ENCODE assay signal across 1 cellular context in genomic region chr9:87572719-87573118, GRCh38.
TF ChIP-seq lines count a peak whose summit lies in the region.

No MANE protein-coding gene starts in this region.

TF ChIP-seq in HepG2, 621 proteins besides CTCF, POLR2A, EP300 and RAD21 (continued from another document):
- no peak for TF ChIP-seq ZBTB33 (CRISPR knock-in tag; IDR thresholded peaks at IDR 0.05)
- TF ChIP-seq AKNA (CRISPR knock-in tag; IDR thresholded peaks at IDR 0.05; ENCODE audit: borderline replicate concordance): no peak
- no peak for TF ChIP-seq NFKB2 (CRISPR knock-in tag; IDR thresholded peaks at IDR 0.05; ENCODE audit: borderline replicate concordance)
- no peak for TF ChIP-seq GATA4 (IDR thresholded peaks at IDR 0.05; ENCODE audit: borderline replicate concordance, low read depth)
- TF ChIP-seq ZBTB7B (CRISPR knock-in tag; IDR thresholded peaks at IDR 0.05): no peak
- TF ChIP-seq ATF4 (CRISPR knock-in tag; IDR thresholded peaks at IDR 0.05): no peak
- no peak for TF ChIP-seq ZNF496 (CRISPR knock-in tag; IDR thresholded peaks at IDR 0.05; ENCODE audit: insufficient replicate concordance)
- TF ChIP-seq ZNF343 (CRISPR knock-in tag; IDR thresholded peaks at IDR 0.05): no peak
- no peak for TF ChIP-seq ZNF879 (CRISPR knock-in tag; IDR thresholded peaks at IDR 0.05)
- no peak for TF ChIP-seq ARNT (IDR thresholded peaks at IDR 0.05)
- no peak for TF ChIP-seq HOXD1 (CRISPR knock-in tag; IDR thresholded peaks at IDR 0.05)
- TF ChIP-seq SMYD3 (CRISPR knock-in tag; IDR thresholded peaks at IDR 0.05): no peak
TF ChIP-seq in HepG2: peak in this region for 0.
